ENCODE assay signal across 20 cellular contexts in genomic region chr17:78247304-78247703, GRCh38. TPM values are rescaled to one million over a fixed set of nuclear protein-coding genes. Genes with fewer than 3 reads are reported as not detected.
"Had no signal": no experiment of that assay in that cellular context is flagged by ENCODE, and none has a peak within 500 bp of the region (broad histone marks: within the 10 kb centered on the region; RNA-seq: fewer than 3 reads in every experiment).

No MANE protein-coding gene starts in this region.

- H3K36me3 ChIP-seq: brain microvascular endothelial cell, gastrocnemius medialis, heart right ventricle, thyroid gland had no signal

- H3K27me3 Mint-ChIP-seq: T-cell had no signal

- H3K27ac Mint-ChIP-seq: activated CD8-positive, alpha-beta T cell treated with anti-CD3 and anti-CD28 coated beads, Interleukin-2, amount 10 ng/mL, durations not matched to agents 7 days and 5 days; activated naive CD8-positive, alpha-beta T cell treated with anti-CD3 and anti-CD28 coated beads for 36 hours; natural killer cell; T-cell had no signal

- H3K27ac ChIP-seq: brain microvascular endothelial cell had no signal

- H3K27me3 ChIP-seq: brain microvascular endothelial cell, gastrocnemius medialis, heart right ventricle, thyroid gland had no signal

- H3K4me3 Mint-ChIP-seq: activated CD8-positive, alpha-beta T cell treated with anti-CD3 and anti-CD28 coated beads, Interleukin-2, amount 10 ng/mL, durations not matched to agents 7 days and 5 days; activated naive CD8-positive, alpha-beta T cell treated with anti-CD3 and anti-CD28 coated beads for 36 hours; natural killer cell; T-cell had no signal

- H3K9me3 Mint-ChIP-seq: activated naive CD8-positive, alpha-beta T cell treated with anti-CD3 and anti-CD28 coated beads for 36 hours; natural killer cell had no signal

- ATAC-seq: activated CD8-positive, alpha-beta T cell treated with anti-CD3 and anti-CD28 coated beads, Interleukin-2, amount 10 ng/mL, durations not matched to agents 7 days and 5 days; natural killer cell; T-cell had no signal

- H3K4me2 ChIP-seq: SK-N-SH had no signal

- H3K9ac ChIP-seq: SK-N-SH had no signal

- H3K4me3 ChIP-seq: gastrocnemius medialis, heart right ventricle, thyroid gland had no signal

- H3K36me3 Mint-ChIP-seq: activated naive CD8-positive, alpha-beta T cell treated with anti-CD3 and anti-CD28 coated beads for 36 hours; natural killer cell; T-cell had no signal

- DNase-seq: activated CD4-positive, alpha-beta T cell treated with anti-CD3 and anti-CD28 coated beads for 4 hours; activated CD8-positive, alpha-beta memory T cell treated with anti-CD3 and anti-CD28 coated beads, Interleukin-2, amount 50 U/mL, for 4 hours; activated CD8-positive, alpha-beta T cell treated with anti-CD3 and anti-CD28 coated beads, Interleukin-2, amount 10 ng/mL, durations not matched to agents 7 days and 5 days; activated gamma-delta T cell; activated naive CD8-positive, alpha-beta T cell treated with anti-CD3 and anti-CD28 coated beads for 36 hours; activated T-cell treated with anti-CD3 and anti-CD28 coated beads, Interleukin-2, amount 50 U/mL, for 48 hours; brain microvascular endothelial cell; cortex of kidney; erythroblast; gastrocnemius medialis; natural killer cell; SK-N-SH; T-cell; thyroid gland had no signal

- H3K9me3 ChIP-seq: gastrocnemius medialis, heart right ventricle, thyroid gland had no signal

RNA-seq across cellular contexts. Expression of gene TMEM235, which starts 15.9 kb away (rescaled TPM):
- total RNA-seq: activated CD8-positive, alpha-beta T cell treated with anti-CD3 and anti-CD28 coated beads, Interleukin-2, amount 10 ng/mL, durations not matched to agents 7 days and 5 days; activated naive CD8-positive, alpha-beta T cell treated with anti-CD3 and anti-CD28 coated beads for 36 hours; gastrocnemius medialis; heart right ventricle; left lobe of liver; mucosa of gallbladder; natural killer cell; omental fat pad; progenitor cell of endocrine pancreas; right cardiac atrium; T-cell; thyroid gland had no signal
- polyA plus RNA-seq: heart right ventricle, right cardiac atrium, SK-N-SH had no signal
